Comparison of ENCODE assay signal across 8 cellular contexts in genomic region chr9:73869261-73869660, GRCh38.
DNase-seq lines count a peak whose midpoint lies in the region; ATAC-seq, FAIRE-seq and TF ChIP-seq lines count a peak whose summit lies in the region.

No MANE protein-coding gene starts in this region.

- DNase-seq in activated T-cell treated with anti-CD3 and anti-CD28 coated beads for 4 hours: peak; percentile 2
- DNase-seq in activated T-cell treated with anti-CD3 and anti-CD28 coated beads, Interleukin-2, amount 50 U/mL, for 1 hour: no peak
- peak; percentile 60 for DNase-seq in NCI-H1105 treated with DMSO at 0.1 percent for 48 hours (lab: John Stamatoyannopoulos, UW)
- DNase-seq in keratinocyte (ENCODE audit: low read depth, low spot score): peak; percentile 87
- no peak for DNase-seq in right atrium auricular region (ENCODE audit: low spot score)
- DNase-seq in NCI-H2171 treated with DMSO at 0.1 percent for 48 hours (lab: John Stamatoyannopoulos, UW): no peak

- peak; percentile 94 for FAIRE-seq in keratinocyte (lab: Jason Lieb, UNC)

- H3K27me3 ChIP-seq in keratinocyte (ENCODE audit: control insufficient read depth, extremely low read depth, insufficient read depth, low read length) (peaks cover 3% of the 10 kb centered on the region), right atrium auricular region (no peaks in the 10 kb centered on the region)

- no peak overlapping the region for H3K9ac ChIP-seq in keratinocyte (ENCODE audit: control insufficient read depth, extremely low read depth, insufficient read depth, low read length)

- H4K20me1 ChIP-seq in keratinocyte (ENCODE audit: control insufficient read depth, extremely low read depth, insufficient read depth, low read length): no peaks in the 10 kb centered on the region

- TF ChIP-seq CTCF in VCaP (conservative IDR thresholded peaks at IDR 0.05) (no peak), keratinocyte (optimal IDR thresholded peaks at IDR 0.05 in 1 of 3, IDR thresholded peaks at IDR 0.05 in 1 of 3, conservative IDR thresholded peaks at IDR 0.05 in 1 of 3; ENCODE audit: extremely low read depth in 1 of 3, insufficient read depth in 2 of 3, low read length in 3 of 3) (no peak), right atrium auricular region (IDR thresholded peaks at IDR 0.05) (no peak)

- H3K4me3 ChIP-seq in keratinocyte (ENCODE audit: control insufficient read depth in 2 of 3, extremely low read depth in 1 of 3, insufficient read depth in 2 of 3, low read depth in 1 of 3, low read length in 3 of 3): no peak overlapping the region
- no peak overlapping the region for H3K4me3 ChIP-seq in right atrium auricular region

- H3K9me3 ChIP-seq in keratinocyte (ENCODE audit: control insufficient read depth, low read depth, low read length) (no peaks in the 10 kb centered on the region), right atrium auricular region (no peaks in the 10 kb centered on the region)

- H3K27ac ChIP-seq in VCaP: peak overlapping the region; percentile 52
- H3K27ac ChIP-seq in keratinocyte (ENCODE audit: control insufficient read depth, insufficient read depth, low read length): no peak overlapping the region
- H3K27ac ChIP-seq in right atrium auricular region: no peak overlapping the region

- H3K79me2 ChIP-seq in keratinocyte (ENCODE audit: control insufficient read depth, insufficient read depth, low read length): no peaks in the 10 kb centered on the region

- peak; percentile 99 for ATAC-seq in HG02798 (IDR thresholded peaks at IDR 0.05; ENCODE audit: poor library complexity, unreplicated experiment)

- no peak overlapping the region for H2AFZ ChIP-seq in keratinocyte (ENCODE audit: control insufficient read depth, low read length)

- dilution Hi-C loops in keratinocyte (cut with MboI; ENCODE audit: extremely low pct_ligation_motif_present, low sequenced_read_pairs): no loop called here

- H3K4me1 ChIP-seq in keratinocyte (ENCODE audit: control insufficient read depth, extremely low read depth, insufficient read depth, low read length) (peaks cover 4% of the 10 kb centered on the region), right atrium auricular region (no peaks in the 10 kb centered on the region)

- no peaks in the 10 kb centered on the region for H3K36me3 ChIP-seq in keratinocyte (ENCODE audit: control insufficient read depth in 2 of 2, extremely low read depth in 1 of 2, insufficient read depth in 2 of 2, low read length in 2 of 2)
- no peaks in the 10 kb centered on the region for H3K36me3 ChIP-seq in right atrium auricular region

- H3K4me2 ChIP-seq in keratinocyte (ENCODE audit: control insufficient read depth, extremely low read depth, insufficient read depth, low read depth, low read length): no peak overlapping the region

- no peaks in the 10 kb centered on the region for H3K9me1 ChIP-seq in keratinocyte (ENCODE audit: control insufficient read depth, extremely low read depth, insufficient read depth, low read length)

Comparison
In these comparisons a context has a peak if more than half of its experiments do, and no peak if none do; other contexts are left out.
1. DNase-seq: peak in activated T-cell treated with anti-CD3 and anti-CD28 coated beads for 4 hours (single experiment), NCI-H1105 treated with DMSO at 0.1 percent for 48 hours (single experiment) and keratinocyte (single experiment); none in activated T-cell treated with anti-CD3 and anti-CD28 coated beads, Interleukin-2, amount 50 U/mL, for 1 hour (single experiment), right atrium auricular region (single experiment) and NCI-H2171 treated with DMSO at 0.1 percent for 48 hours (single experiment).